ENCODE assay signal across 26 cellular contexts in the genomic region with DNA sequence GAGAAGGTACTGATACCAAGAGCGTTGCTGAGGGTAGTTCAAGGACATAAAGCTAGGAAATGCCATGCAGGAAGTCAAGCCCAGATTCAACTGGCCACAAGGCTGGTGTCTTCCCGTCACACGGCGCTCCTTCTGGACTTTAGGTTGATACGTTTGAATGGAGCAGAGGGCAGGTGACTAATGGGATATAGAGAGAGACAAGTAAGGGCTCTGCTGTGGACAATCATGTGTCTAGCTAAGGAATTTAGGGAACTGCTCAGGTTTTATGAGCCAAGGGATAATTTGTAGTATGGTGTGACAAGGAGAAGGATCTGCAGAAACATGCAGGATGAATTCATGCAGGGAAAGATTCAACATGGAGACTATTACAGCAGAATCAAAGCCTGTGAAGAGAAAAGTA.
"Had no signal": no experiment of that assay in that cellular context is flagged by ENCODE, and none has a peak within 500 bp of the region (broad histone marks: within the 10 kb centered on the region; RNA-seq: fewer than 3 reads in every experiment).

No MANE protein-coding gene starts in this region.

- H3K4me3 ChIP-seq: colonic mucosa, coronary artery, dorsolateral prefrontal cortex, esophagus squamous epithelium, gastrocnemius medialis, gastroesophageal sphincter, heart left ventricle, heart right ventricle had no signal

- H3K36me3 ChIP-seq: colonic mucosa, esophagus squamous epithelium, gastrocnemius medialis, gastroesophageal sphincter, heart left ventricle, heart right ventricle had no signal

- H3K27ac ChIP-seq: colonic mucosa, coronary artery, dorsolateral prefrontal cortex, epithelial cell of prostate, esophagus squamous epithelium, foreskin keratinocyte, gastrocnemius medialis, gastroesophageal sphincter, heart left ventricle, heart right ventricle had no signal

- H3K4me1 ChIP-seq: colonic mucosa, esophagus squamous epithelium, foreskin keratinocyte, gastrocnemius medialis, gastroesophageal sphincter, heart left ventricle, heart right ventricle had no signal

- FAIRE-seq: colon, endometrium, endothelial cell of umbilical vein, frontal cortex had no signal

- H3K9me3 ChIP-seq: colonic mucosa, esophagus squamous epithelium, gastrocnemius medialis, gastroesophageal sphincter, heart left ventricle had no signal

- DNase-seq: colonic mucosa; cortex of kidney; dermis blood vessel endothelial cell; dorsolateral prefrontal cortex; effector CD4-positive, alpha-beta T cell; effector CD8-positive, alpha-beta T cell; effector memory CD4-positive, alpha-beta T cell; effector memory CD8-positive, alpha-beta T cell; endodermal cell; erythroblast; esophagus squamous epithelium; foreskin fibroblast; foreskin keratinocyte; foreskin melanocyte; gastrocnemius medialis; glutamatergic neuron; head of caudate nucleus; heart left ventricle; heart right ventricle had no signal

- H3K27me3 ChIP-seq: colonic mucosa, dorsolateral prefrontal cortex, esophagus squamous epithelium, foreskin keratinocyte, gastrocnemius medialis, gastroesophageal sphincter, heart left ventricle, heart right ventricle had no signal
